In genomic region chr18:4821801-4822200, GRCh38 we compare ENCODE assay signal across 17 cellular contexts.
"Had no signal": no experiment of that assay in that cellular context is flagged by ENCODE, and none has a peak within 500 bp of the region (broad histone marks: within the 10 kb centered on the region; RNA-seq: fewer than 3 reads in every experiment).

No MANE protein-coding gene starts in this region.

- H3K36me3 ChIP-seq: MG63, SJSA1 had no signal

- H3K4me1 ChIP-seq: SJSA1 had no signal

- H3K27ac ChIP-seq: SJSA1, SK-N-MC had no signal

- H3K27me3 ChIP-seq: MG63, SJSA1 had no signal

- DNase-seq: KBM-7, MG63, NCI-H1092 treated with DMSO at 0.1 percent for 48 hours, NCI-H1436, NCI-H187, NCI-H2029 treated with DMSO at 0.1 percent for 48 hours, NCI-H2171 treated with DMSO at 0.1 percent for 48 hours, NCI-H345, NCI-H446 treated with DMSO at 0.1 percent for 48 hours, NCI-H510A treated with DMSO at 0.1 percent for 48 hours, NCI-H69, NCI-H774, Right ventricle myocardium superior, RPMI8226, SIG-M5 had no signal

- H3K9me3 ChIP-seq: MG63, SJSA1 had no signal

- H3K4me3 ChIP-seq: MG63, SJSA1, SK-N-MC had no signal
